Comparison of ENCODE assay signal across 8 cellular contexts in genomic region chr5:143002459-143003327, GRCh38.
DNase-seq lines count a peak whose midpoint lies in the region; ATAC-seq and TF ChIP-seq lines count a peak whose summit lies in the region.

No MANE protein-coding gene starts in this region.

- H3K27me3 ChIP-seq in BLaER1 (no peaks in the 10 kb centered on the region), gastroesophageal sphincter (no peaks in the 10 kb centered on the region), psoas muscle (ENCODE audit: insufficient read depth in 3 of 3, low read length in 2 of 3) (no peaks in the 10 kb centered on the region)

- H3K9me3 ChIP-seq in BLaER1 (no peaks in the 10 kb centered on the region), gastroesophageal sphincter (no peaks in the 10 kb centered on the region), psoas muscle (no peaks in the 10 kb centered on the region)

- peaks cover 27% of the 10 kb centered on the region for H3K36me3 Mint-ChIP-seq in activated T-helper 2 cell treated with anti-CD3 and anti-CD28 coated beads, Interferon-gamma antibody, Interleukin-2, Interleukin-4, amounts not matched to agents 10 μg/mL and 5 μg/mL and 100 μg/mL, durations not matched to agents 14 hours and 24 hours and 36 hours (ENCODE audit: low read depth)

- no peak for TF ChIP-seq EP300 in gastroesophageal sphincter (IDR thresholded peaks at IDR 0.05)

- TF ChIP-seq CTCF in gastroesophageal sphincter (IDR thresholded peaks at IDR 0.05) = peak; percentile 33 to 68 (median 64)
- TF ChIP-seq CTCF in psoas muscle (IDR thresholded peaks at IDR 0.05) = peak; percentile 57

- H3K4me2 ChIP-seq in BLaER1 = peak overlapping the region; percentile 82

- TF ChIP-seq POLR2A in gastroesophageal sphincter (IDR thresholded peaks at IDR 0.05) = no peak

- peak overlapping the region; percentile 68 for H3K9ac ChIP-seq in BLaER1

- no peaks in the 10 kb centered on the region for H4K20me1 ChIP-seq in BLaER1

- H3K27ac Mint-ChIP-seq in activated T-helper 2 cell treated with anti-CD3 and anti-CD28 coated beads, Interferon-gamma antibody, Interleukin-2, Interleukin-4, amounts not matched to agents 10 μg/mL and 5 μg/mL and 100 μg/mL, durations not matched to agents 14 hours and 24 hours and 36 hours = peak overlapping the region; percentile 91

- 15 to 22% methylated on average over 6 to 7 of the region's 7 CpGs for WGBS in gastroesophageal sphincter (ENCODE audit: low coverage in 1 of 2), 2 donors
- 42 to 48% (median 44%) methylated on average over 7 of the region's 7 CpGs for WGBS in psoas muscle, 3 donors

- H3K9me3 Mint-ChIP-seq in activated T-helper 2 cell treated with anti-CD3 and anti-CD28 coated beads, Interferon-gamma antibody, Interleukin-2, Interleukin-4, amounts not matched to agents 10 μg/mL and 5 μg/mL and 100 μg/mL, durations not matched to agents 14 hours and 24 hours and 36 hours = no peaks in the 10 kb centered on the region

- H3K27me3 Mint-ChIP-seq in activated T-helper 2 cell treated with anti-CD3 and anti-CD28 coated beads, Interferon-gamma antibody, Interleukin-2, Interleukin-4, amounts not matched to agents 10 μg/mL and 5 μg/mL and 100 μg/mL, durations not matched to agents 14 hours and 24 hours and 36 hours (ENCODE audit: low read depth) = no peaks in the 10 kb centered on the region

- ATAC-seq in GM18868 (IDR thresholded peaks at IDR 0.05; ENCODE audit: unreplicated experiment) (peak; percentile 75), HG03064 (IDR thresholded peaks at IDR 0.05; ENCODE audit: low read depth, unreplicated experiment) (peak; percentile 54), gastroesophageal sphincter (peak; percentile 81), psoas muscle (peak; percentile 53 to 60 (median 55))

- H3K36me3 ChIP-seq in BLaER1 (no peaks in the 10 kb centered on the region), gastroesophageal sphincter (no peaks in the 10 kb centered on the region), psoas muscle (ENCODE audit: insufficient read depth in 1 of 2, low read depth in 1 of 2) (no peaks in the 10 kb centered on the region)

- peak overlapping the region; percentile 95 for H3K27ac ChIP-seq in BLaER1
- H3K27ac ChIP-seq in gastroesophageal sphincter = peak overlapping the region; percentile 45 to 73 (median 56)
- H3K27ac ChIP-seq in psoas muscle = peak overlapping the region; percentile 62

- H3K4me3 ChIP-seq in BLaER1 = peak overlapping the region; percentile 11; the same call in 1 of the 2 replicates
- H3K4me3 ChIP-seq in gastroesophageal sphincter = no peak overlapping the region
- H3K4me3 ChIP-seq in psoas muscle = no peak overlapping the region

- DNase-seq in NOMO-1 (lab: John Stamatoyannopoulos, UW; ENCODE audit: unreplicated experiment in 2 of 2) = peak; percentile 96 to 100
- DNase-seq in activated T-helper 2 cell treated with anti-CD3 and anti-CD28 coated beads, Interferon-gamma antibody, Interleukin-2, Interleukin-4, amounts not matched to agents 10 μg/mL and 5 μg/mL and 100 μg/mL, durations not matched to agents 14 hours and 24 hours and 36 hours (ENCODE audit: low spot score) = peak; percentile 65
- DNase-seq in psoas muscle = no peak
- DNase-seq in NCI-H187 (lab: John Stamatoyannopoulos, UW) = no peak

- H3K4me1 Mint-ChIP-seq in activated T-helper 2 cell treated with anti-CD3 and anti-CD28 coated beads, Interferon-gamma antibody, Interleukin-2, Interleukin-4, amounts not matched to agents 10 μg/mL and 5 μg/mL and 100 μg/mL, durations not matched to agents 14 hours and 24 hours and 36 hours (ENCODE audit: low read depth) = peaks cover 73% of the 10 kb centered on the region

- H3K4me1 ChIP-seq in BLaER1 (peaks cover 63% of the 10 kb centered on the region), gastroesophageal sphincter (peaks cover 20 to 56% (median 34%) of the 10 kb centered on the region in 3 donors), psoas muscle (peaks cover 24% of the 10 kb centered on the region)

- intact Hi-C loops in activated T-helper 2 cell treated with anti-CD3 and anti-CD28 coated beads, Interferon-gamma antibody, Interleukin-2, Interleukin-4, amounts not matched to agents 10 μg/mL and 5 μg/mL and 100 μg/mL, durations not matched to agents 14 hours and 24 hours and 36 hours (cut with micrococcal nuclease) = loop anchor here (1.0 to 10.0 kb wide), 8 partner anchors 80 to 965 kb away; partner anchors contain the start of gene NR3C1
- intact Hi-C loops in psoas muscle (cut with DNase I) = loop anchor here (1.0 to 5.0 kb wide), 3 partner anchors 398 to 825 kb away; no protein-coding TSS in a partner anchor

- peak overlapping the region; percentile 54 for H3K4me3 Mint-ChIP-seq in activated T-helper 2 cell treated with anti-CD3 and anti-CD28 coated beads, Interferon-gamma antibody, Interleukin-2, Interleukin-4, amounts not matched to agents 10 μg/mL and 5 μg/mL and 100 μg/mL, durations not matched to agents 14 hours and 24 hours and 36 hours (ENCODE audit: low read depth)

Comparison
In these comparisons a context has a peak if more than half of its experiments do, and no peak if none do; other contexts are left out.
1. DNase-seq: peak in NOMO-1 (2 of 2) and activated T-helper 2 cell treated with anti-CD3 and anti-CD28 coated beads, Interferon-gamma antibody, Interleukin-2, Interleukin-4, amounts not matched to agents 10 μg/mL and 5 μg/mL and 100 μg/mL, durations not matched to agents 14 hours and 24 hours and 36 hours (single experiment); none in psoas muscle (0 of 2) and NCI-H187 (0 of 2).
2. Peak in every context shown above with its lines, with median percentiles within 50 percentile points of each other: H3K27ac ChIP-seq and ATAC-seq.